Comparison of ENCODE assay signal across 1 cellular context in genomic region chr10:31152421-31153133, GRCh38.
TF ChIP-seq lines count a peak whose summit lies in the region.

No MANE protein-coding gene starts in this region.

TF ChIP-seq in HEK293, 187 proteins besides CTCF, POLR2A, EP300 and RAD21 (continued from another document):
- peak; percentile 74 for TF ChIP-seq ZNF692 (tag by site-specific recombination; IDR thresholded peaks at IDR 0.05)
- TF ChIP-seq ZBTB20 (tag by site-specific recombination; IDR thresholded peaks at IDR 0.05) = no peak
- no peak for TF ChIP-seq PRDM10 (tag by site-specific recombination; IDR thresholded peaks at IDR 0.05)
- no peak for TF ChIP-seq YY1 (tag by site-specific recombination; IDR thresholded peaks at IDR 0.05)
- TF ChIP-seq ZBTB10 (tag by site-specific recombination; IDR thresholded peaks at IDR 0.05) = no peak
- no peak for TF ChIP-seq ZNF169 (tag by site-specific recombination; IDR thresholded peaks at IDR 0.05)
- no peak for TF ChIP-seq PRDM1 (tag by site-specific recombination; IDR thresholded peaks at IDR 0.05)
